Comparison of ENCODE assay signal across 8 cellular contexts in genomic region chr19:48351341-48351752, GRCh38. TPM values are rescaled to one million over a fixed set of nuclear protein-coding genes. Genes with fewer than 3 reads are reported as not detected.
DNase-seq lines count a peak whose midpoint lies in the region; ATAC-seq lines count a peak whose summit lies in the region.

No MANE protein-coding gene starts in this region.

- H3K36me3 Mint-ChIP-seq in activated CD4-positive, alpha-beta T cell treated with anti-CD3 and anti-CD28 coated beads, Interleukin-2, amount 10 ng/mL, durations not matched to agents 24 days and 14 days (ENCODE audit: low read depth): peaks cover 4% of the 10 kb centered on the region
- H3K36me3 Mint-ChIP-seq in memory B cell: peaks cover 9% of the 10 kb centered on the region

- peak; percentile 51 for DNase-seq in NK-92 treated with Interleukin-12 subunit alpha and Interleukin-12 subunit beta, amount 100 ng/mL, for 24 hours (lab: John Stamatoyannopoulos, UW)
- DNase-seq in NK-92 (lab: John Stamatoyannopoulos, UW; ENCODE audit: unreplicated experiment) (no peak), NCI-H2171 treated with DMSO at 0.1 percent for 48 hours (lab: John Stamatoyannopoulos, UW) (peak; percentile 92), dermis microvascular lymphatic vessel endothelial cell (ENCODE audit: low read depth in 2 of 2) (peak; percentile 38 to 62), memory B cell (ENCODE audit: low spot score in 2 of 2) (peak; percentile 70 to 74), occipital lobe (lab: John Stamatoyannopoulos, UW) (no peak)
- peak; percentile 93 for DNase-seq in activated CD4-positive, alpha-beta T cell treated with anti-CD3 and anti-CD28 coated beads, Interleukin-2, amount 10 ng/mL, durations not matched to agents 24 days and 14 days
- DNase-seq in stimulated activated CD8-positive, alpha-beta memory T cell treated with anti-CD3 and anti-CD28 coated beads, Interleukin-4, amount 100 ng/mL, for 48 hours: peak; percentile 94

- no peak overlapping the region for H3K4me3 Mint-ChIP-seq in activated CD4-positive, alpha-beta T cell treated with anti-CD3 and anti-CD28 coated beads, Interleukin-2, amount 10 ng/mL, durations not matched to agents 24 days and 14 days
- no peak overlapping the region for H3K4me3 Mint-ChIP-seq in memory B cell

- peak; percentile 88 for ATAC-seq in memory B cell (ENCODE audit: low read depth)

- H3K27ac Mint-ChIP-seq in activated CD4-positive, alpha-beta T cell treated with anti-CD3 and anti-CD28 coated beads, Interleukin-2, amount 10 ng/mL, durations not matched to agents 24 days and 14 days: peak overlapping the region; percentile 8
- no peak overlapping the region for H3K27ac Mint-ChIP-seq in memory B cell

- H3K9me3 Mint-ChIP-seq in activated CD4-positive, alpha-beta T cell treated with anti-CD3 and anti-CD28 coated beads, Interleukin-2, amount 10 ng/mL, durations not matched to agents 24 days and 14 days: no peaks in the 10 kb centered on the region
- H3K9me3 Mint-ChIP-seq in memory B cell: no peaks in the 10 kb centered on the region

- intact Hi-C loops in activated CD4-positive, alpha-beta T cell treated with anti-CD3 and anti-CD28 coated beads, Interleukin-2, amount 10 ng/mL, durations not matched to agents 24 days and 14 days (cut with micrococcal nuclease): no loop called here

- peaks cover 8% of the 10 kb centered on the region for H3K4me1 Mint-ChIP-seq in activated CD4-positive, alpha-beta T cell treated with anti-CD3 and anti-CD28 coated beads, Interleukin-2, amount 10 ng/mL, durations not matched to agents 24 days and 14 days
- peaks cover 10% of the 10 kb centered on the region for H3K4me1 Mint-ChIP-seq in memory B cell

- no peaks in the 10 kb centered on the region for H3K27me3 Mint-ChIP-seq in activated CD4-positive, alpha-beta T cell treated with anti-CD3 and anti-CD28 coated beads, Interleukin-2, amount 10 ng/mL, durations not matched to agents 24 days and 14 days
- no peaks in the 10 kb centered on the region for H3K27me3 Mint-ChIP-seq in memory B cell

RNA-seq across cellular contexts. Expression of gene TMEM143, which starts 12.4 kb away (rescaled TPM):
- 13.1 and 13.4 TPM in 2 replicates for total RNA-seq in activated CD4-positive, alpha-beta T cell treated with anti-CD3 and anti-CD28 coated beads, Interleukin-2, amount 10 ng/mL, durations not matched to agents 24 days and 14 days
- total RNA-seq in dermis microvascular lymphatic vessel endothelial cell (1.6 and 1.8 TPM in 2 replicates), occipital lobe (3.9 TPM)

RNA-seq across cellular contexts. Expression of gene SYNGR4, which starts 12.8 kb away (rescaled TPM):
- 0.33 TPM in 1 of 2 replicates, not detected in the other for total RNA-seq in activated CD4-positive, alpha-beta T cell treated with anti-CD3 and anti-CD28 coated beads, Interleukin-2, amount 10 ng/mL, durations not matched to agents 24 days and 14 days
- total RNA-seq in dermis microvascular lymphatic vessel endothelial cell (not detected in 2 replicates), occipital lobe (not detected)

RNA-seq across cellular contexts. Expression of gene EMP3, which starts 26.0 kb away (rescaled TPM):
- total RNA-seq in activated CD4-positive, alpha-beta T cell treated with anti-CD3 and anti-CD28 coated beads, Interleukin-2, amount 10 ng/mL, durations not matched to agents 24 days and 14 days: 278 and 281 TPM in 2 replicates
- total RNA-seq in dermis microvascular lymphatic vessel endothelial cell (3.3 and 3.4 TPM in 2 replicates), occipital lobe (7.0 TPM)

RNA-seq across cellular contexts. Expression of gene KDELR1, which starts 40.0 kb away (rescaled TPM):
- 75.5 and 77.7 TPM in 2 replicates for total RNA-seq in activated CD4-positive, alpha-beta T cell treated with anti-CD3 and anti-CD28 coated beads, Interleukin-2, amount 10 ng/mL, durations not matched to agents 24 days and 14 days
- total RNA-seq in dermis microvascular lymphatic vessel endothelial cell: 35.6 and 52.8 TPM in 2 replicates
- 21.8 TPM for total RNA-seq in occipital lobe

RNA-seq across cellular contexts. Expression of gene GRIN2D, which starts 42.1 kb away (rescaled TPM):
- 0.16 and 0.26 TPM in 2 replicates for total RNA-seq in activated CD4-positive, alpha-beta T cell treated with anti-CD3 and anti-CD28 coated beads, Interleukin-2, amount 10 ng/mL, durations not matched to agents 24 days and 14 days
- 0.13 and 0.25 TPM in 2 replicates for total RNA-seq in dermis microvascular lymphatic vessel endothelial cell
- total RNA-seq in occipital lobe: 2.5 TPM

Comparison
In these comparisons a context has a peak if more than half of its experiments do, and no peak if none do; other contexts are left out.
1. DNase-seq: peak in NK-92 treated with Interleukin-12 subunit alpha and Interleukin-12 subunit beta, amount 100 ng/mL, for 24 hours (single experiment), NCI-H2171 treated with DMSO at 0.1 percent for 48 hours (single experiment), activated CD4-positive, alpha-beta T cell treated with anti-CD3 and anti-CD28 coated beads, Interleukin-2, amount 10 ng/mL, durations not matched to agents 24 days and 14 days (single experiment), dermis microvascular lymphatic vessel endothelial cell (2 of 2), memory B cell (2 of 2) and stimulated activated CD8-positive, alpha-beta memory T cell treated with anti-CD3 and anti-CD28 coated beads, Interleukin-4, amount 100 ng/mL, for 48 hours (single experiment); none in NK-92 (single experiment) and occipital lobe (single experiment).
2. RNA of gene EMP3, which starts 26.0 kb away (total RNA-seq): 278 to 281 TPM in activated CD4-positive, alpha-beta T cell treated with anti-CD3 and anti-CD28 coated beads, Interleukin-2, amount 10 ng/mL, durations not matched to agents 24 days and 14 days; 7.0 TPM in occipital lobe (single experiment) and 3.3 to 3.4 TPM in dermis microvascular lymphatic vessel endothelial cell; every median in the first group is over 10 times any median in the second.